9 cellular contexts compared by ENCODE assay signal in genomic region chr7:83547526-83547925, GRCh38.
DNase-seq lines count a peak whose midpoint lies in the region; ATAC-seq, FAIRE-seq and TF ChIP-seq lines count a peak whose summit lies in the region.
"Had no signal": no experiment of that assay in that cellular context is flagged by ENCODE, and none has a peak within 500 bp of the region (broad histone marks: within the 10 kb centered on the region; RNA-seq: fewer than 3 reads in every experiment).

No MANE protein-coding gene starts in this region.

- in situ Hi-C loops in GM12878 (cut with MboI), result no loop called here

- CTCF ChIA-PET in GM12878 (lab: Yijun Ruan, JAX), result no interaction called here

- peaks cover 4% of the 10 kb centered on the region for H3K9me3 Mint-ChIP-seq in activated T-cell treated with anti-CD3 and anti-CD28 coated beads, Interleukin-2, amount 50 U/mL, for 4 hours

- TF ChIP-seq POLR2A in GM12878 (IDR thresholded peaks at IDR 0.05; ENCODE audit: low read depth, low read length), result no peak

- H3K9ac ChIP-seq in GM12878 (ENCODE audit: control insufficient read depth, insufficient read depth, low read length), result no peak overlapping the region

- no peaks in the 10 kb centered on the region for H3K36me3 Mint-ChIP-seq in activated T-cell treated with anti-CD3 and anti-CD28 coated beads, Interleukin-2, amount 50 U/mL, for 4 hours (ENCODE audit: insufficient read depth)

- 25% methylated on average over 2 of the region's 2 CpGs for WGBS in GM12878 (ENCODE audit: insufficient coverage, insufficient replicate concordance, low lambda C conversion rate, missing lambda C conversion rate)

- TF ChIP-seq CTCF in BE2C (IDR thresholded peaks at IDR 0.05; ENCODE audit: low read depth, low read length), result no peak
- no peak for TF ChIP-seq CTCF in GM12878 (IDR thresholded peaks at IDR 0.05 in 2 of 3, conservative IDR thresholded peaks at IDR 0.05 in 1 of 3; ENCODE audit: control insufficient read depth in 2 of 3, extremely low read depth in 1 of 3, insufficient read depth in 1 of 3, low read depth in 3 of 3, low read length in 3 of 3)
- no peak for TF ChIP-seq CTCF in upper lobe of right lung (IDR thresholded peaks at IDR 0.05)

- no TSS peak for BruUV-seq in GM12878 (replicated peaks; lab: Mats Ljungman, UMichigan)

- no peak overlapping the region for H3K4me3 Mint-ChIP-seq in activated T-cell treated with anti-CD3 and anti-CD28 coated beads, Interleukin-2, amount 50 U/mL, for 4 hours

- no peaks in the 10 kb centered on the region for H4K20me1 ChIP-seq in GM12878 (ENCODE audit: control insufficient read depth, insufficient read depth)

- H3K27me3 ChIP-seq in BE2C, result no peaks in the 10 kb centered on the region
- H3K27me3 ChIP-seq in MG63, result no peaks in the 10 kb centered on the region
- H3K27me3 ChIP-seq in GM12878 (replicated peaks in 1 of 2; ENCODE audit: control insufficient read depth in 2 of 2, insufficient read depth in 2 of 2, low read length in 1 of 2), result no peaks in the 10 kb centered on the region
- H3K27me3 ChIP-seq in upper lobe of right lung, result no peaks in the 10 kb centered on the region

- no peak overlapping the region for H3K4me2 ChIP-seq in GM12878 (ENCODE audit: control insufficient read depth, insufficient read depth)

- SMC1A ChIA-PET in GM12878 (lab: Charles Lee; ENCODE audit: uncharacterized antibody, unreplicated experiment), result interaction anchor here (0.7 to 1.4 kb wide), 2 partner anchors 10 to 44 kb away, joined by 3 read pairs; no protein-coding TSS in a partner anchor

- TF ChIP-seq RAD21 in GM12878 (IDR thresholded peaks at IDR 0.05; ENCODE audit: insufficient read depth, low read depth, low read length), result no peak

- no peaks in the 10 kb centered on the region for H3K27me3 Mint-ChIP-seq in activated T-cell treated with anti-CD3 and anti-CD28 coated beads, Interleukin-2, amount 50 U/mL, for 4 hours (ENCODE audit: low read depth)

- TF ChIP-seq EP300 in GM12878 (IDR thresholded peaks at IDR 0.05; ENCODE audit: borderline replicate concordance in 1 of 2, control insufficient read depth in 1 of 2, low read depth in 2 of 2, low read length in 2 of 2), result no peak

- H3K4me1 ChIP-seq in BE2C, result peaks cover 16% of the 10 kb centered on the region
- H3K4me1 ChIP-seq in GM12878 (ENCODE audit: control insufficient read depth, insufficient read depth, low read length), result no peaks in the 10 kb centered on the region
- H3K4me1 ChIP-seq in upper lobe of right lung, result no peaks in the 10 kb centered on the region

- intact Hi-C loops in GM12878 (cut with micrococcal nuclease; ENCODE audit: unreplicated experiment), result no loop called here
- intact Hi-C loops in upper lobe of right lung (cut with DNase I), result no loop called here
- intact Hi-C loops in left cardiac atrium (cut with DNase I), result no loop called here

- FAIRE-seq in GM12878 (lab: Jason Lieb, UNC), result peak; percentile 13

- H3K4me3 ChIP-seq in BE2C (ENCODE audit: low read depth, low read length) (no peak overlapping the region), MG63 (no peak overlapping the region), GM12878 (no peak overlapping the region), upper lobe of right lung (no peak overlapping the region)
- H3K4me3 ChIP-seq: skin epidermis had no signal

- H3K79me2 ChIP-seq in GM12878 (ENCODE audit: control insufficient read depth, insufficient read depth, low read length), result no peaks in the 10 kb centered on the region

- H3K4me1 Mint-ChIP-seq in activated T-cell treated with anti-CD3 and anti-CD28 coated beads, Interleukin-2, amount 50 U/mL, for 4 hours (ENCODE audit: low read depth), result no peaks in the 10 kb centered on the region

- POLR2A ChIA-PET in GM12878 (lab: Charles Lee), result no interaction called here

- no peaks in the 10 kb centered on the region for H3K9me3 ChIP-seq in BE2C
- H3K9me3 ChIP-seq in MG63, result no peaks in the 10 kb centered on the region; the same call in 1 of the 2 replicates
- no peaks in the 10 kb centered on the region for H3K9me3 ChIP-seq in GM12878 (replicated peaks; ENCODE audit: control insufficient read depth, insufficient read depth, low read length)
- H3K9me3 ChIP-seq in upper lobe of right lung, result no peaks in the 10 kb centered on the region

- RAD21 ChIA-PET in GM12878 (lab: Charles Lee; ENCODE audit: unreplicated experiment), result no interaction called here

- peak; percentile 25 for DNase-seq in BE2C
- peak; percentile 75 for DNase-seq in MG63
- DNase-seq in GM12878 (ENCODE audit: low read depth, low spot score), result peak; percentile 38
- no peak for DNase-seq in upper lobe of right lung
- no peak for DNase-seq in activated T-cell treated with anti-CD3 and anti-CD28 coated beads, Interleukin-2, amount 50 U/mL, for 4 hours
- DNase-seq in NK-92 (lab: John Stamatoyannopoulos, UW; ENCODE audit: unreplicated experiment), result no peak
- DNase-seq in left cardiac atrium, result no peak

- H3K27ac ChIP-seq in GM12878 (ENCODE audit: control insufficient read depth, insufficient read depth) (no peak overlapping the region), upper lobe of right lung (no peak overlapping the region)
- H3K27ac ChIP-seq: skin epidermis had no signal

- H3K36me3 ChIP-seq in BE2C (no peaks in the 10 kb centered on the region), MG63 (no peaks in the 10 kb centered on the region), GM12878 (ENCODE audit: control insufficient read depth in 2 of 2, insufficient read depth in 2 of 2, low read length in 1 of 2) (no peaks in the 10 kb centered on the region), upper lobe of right lung (no peaks in the 10 kb centered on the region)

- H2AFZ ChIP-seq in GM12878 (ENCODE audit: control insufficient read depth, low read depth, low read length), result no peak overlapping the region

- peak; percentile 60 for ATAC-seq in GM21825 (IDR thresholded peaks at IDR 0.05; ENCODE audit: unreplicated experiment)
- peak; percentile 91 for ATAC-seq in GM12878
- ATAC-seq in upper lobe of right lung, result peak; percentile 67
- no peak for ATAC-seq in activated T-cell treated with anti-CD3 and anti-CD28 coated beads, Interleukin-2, amount 50 U/mL, for 4 hours
- ATAC-seq in left cardiac atrium, result no peak

TF ChIP-seq in GM12878, 131 proteins besides CTCF, POLR2A, EP300 and RAD21 (continues in another document):
- no peak for TF ChIP-seq ZBTB11 (CRISPR knock-in tag; IDR thresholded peaks at IDR 0.05)
- peak; percentile 24; the same call in 1 of the 2 replicates for TF ChIP-seq MTA2 (IDR thresholded peaks at IDR 0.05; ENCODE audit: low read depth)
- no peak for TF ChIP-seq MXI1 (IDR thresholded peaks at IDR 0.05; ENCODE audit: low read depth, low read length)
- TF ChIP-seq DPF2 (IDR thresholded peaks at IDR 0.05), result peak; percentile 30; the same call in 1 of the 2 replicates
- peak; percentile 19 for TF ChIP-seq RUNX3 (IDR thresholded peaks at IDR 0.05; ENCODE audit: low read length)
- no peak for TF ChIP-seq CEBPB (IDR thresholded peaks at IDR 0.05; ENCODE audit: borderline replicate concordance in 1 of 2, low read depth in 2 of 2, low read length in 2 of 2)
- TF ChIP-seq SMAD1 (IDR thresholded peaks at IDR 0.05; ENCODE audit: low read depth, partially characterized antibody), result peak; percentile 98
- TF ChIP-seq CREM (IDR thresholded peaks at IDR 0.05; ENCODE audit: low read depth), result no peak
- TF ChIP-seq E2F8 (IDR thresholded peaks at IDR 0.05; ENCODE audit: low read depth, partially characterized antibody), result no peak
- no peak for TF ChIP-seq NR2F1 (conservative IDR thresholded peaks at IDR 0.05)
- TF ChIP-seq GATAD2B (conservative IDR thresholded peaks at IDR 0.05; ENCODE audit: low read depth), result no peak
- TF ChIP-seq IRF4 (IDR thresholded peaks at IDR 0.05; ENCODE audit: low read depth, low read length), result no peak
- TF ChIP-seq FOS (IDR thresholded peaks at IDR 0.05; ENCODE audit: borderline replicate concordance, extremely low read depth, insufficient read length), result no peak

Comparison
In these comparisons a context has a peak if more than half of its experiments do, and no peak if none do; other contexts are left out.
1. DNase-seq: peak in BE2C (single experiment), MG63 (single experiment) and GM12878 (single experiment); none in upper lobe of right lung (single experiment), activated T-cell treated with anti-CD3 and anti-CD28 coated beads, Interleukin-2, amount 50 U/mL, for 4 hours (single experiment), NK-92 (single experiment) and left cardiac atrium (single experiment).
2. ATAC-seq: peak in GM21825 (single experiment), GM12878 (single experiment) and upper lobe of right lung (single experiment); none in activated T-cell treated with anti-CD3 and anti-CD28 coated beads, Interleukin-2, amount 50 U/mL, for 4 hours (0 of 2) and left cardiac atrium (0 of 2).